Comparison of ENCODE assay signal across 33 cellular contexts in the genomic region with DNA sequence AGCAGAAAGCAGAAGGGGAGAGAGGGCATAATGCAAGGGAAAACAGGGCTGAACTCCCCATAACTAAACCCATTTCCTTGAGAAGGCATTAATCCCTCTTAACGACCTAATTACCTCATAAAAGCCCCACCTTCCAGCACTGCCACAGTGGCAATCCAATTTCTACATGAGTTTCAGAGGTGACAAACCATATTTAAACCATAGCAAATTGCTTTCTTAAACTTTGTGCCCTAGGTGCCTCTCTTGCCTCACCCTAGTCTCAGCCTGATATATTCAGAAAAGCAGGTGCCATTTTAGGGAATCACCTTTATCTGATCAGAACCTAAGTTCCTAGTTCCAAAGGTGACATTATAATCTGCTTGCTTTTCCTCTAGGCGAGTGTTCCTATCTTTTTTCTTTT. TPM values are rescaled to one million over a fixed set of nuclear protein-coding genes. Genes with fewer than 3 reads are reported as not detected.
"Had no signal": no experiment of that assay in that cellular context is flagged by ENCODE, and none has a peak within 500 bp of the region (broad histone marks: within the 10 kb centered on the region; RNA-seq: fewer than 3 reads in every experiment).

No MANE protein-coding gene starts in this region.

- H3K27me3 ChIP-seq: adrenal gland, body of pancreas, esophagus muscularis mucosa, foreskin keratinocyte, gastrocnemius medialis, heart left ventricle had no signal

- H3K4me3 ChIP-seq: adrenal gland, body of pancreas, esophagus muscularis mucosa, gastrocnemius medialis, heart left ventricle had no signal

- ATAC-seq: activated CD4-positive, alpha-beta T cell treated with anti-CD3 and anti-CD28 coated beads for 36 hours; activated CD8-positive, alpha-beta memory T cell treated with anti-CD3 and anti-CD28 coated beads, Interleukin-2, amount 10 ng/mL, durations not matched to agents 7 days and 5 days; activated CD8-positive, alpha-beta T cell treated with anti-CD3 and anti-CD28 coated beads, Interleukin-2, amount 10 ng/mL, durations not matched to agents 7 days and 5 days; activated naive CD8-positive, alpha-beta T cell treated with anti-CD3 and anti-CD28 coated beads, Interleukin-2, amount 50 U/mL, for 24 hours; body of pancreas; effector memory CD8-positive, alpha-beta T cell; foreskin keratinocyte; gastrocnemius medialis had no signal

- DNase-seq: activated CD4-positive, alpha-beta memory T cell treated with anti-CD3 and anti-CD28 coated beads for 36 hours; activated CD4-positive, alpha-beta T cell treated with anti-CD3 and anti-CD28 coated beads for 36 hours; activated CD4-positive, alpha-beta T cell treated with anti-CD3 and anti-CD28 coated beads, Interleukin-2, amount 10 ng/mL, durations not matched to agents 24 days and 14 days; activated CD4-positive, CD25-positive, alpha-beta regulatory T cell; activated CD4-positive, CD25-positive, alpha-beta regulatory T cell treated with anti-CD3 and anti-CD28 coated beads, Interleukin-2, amount 50 U/mL, for 72 hours; activated CD8-positive, alpha-beta memory T cell treated with anti-CD3 and anti-CD28 coated beads, Interleukin-2, amount 10 ng/mL, durations not matched to agents 7 days and 5 days; activated CD8-positive, alpha-beta memory T cell treated with anti-CD3 and anti-CD28 coated beads, Interleukin-2, amount 50 U/mL, for 4 hours; activated CD8-positive, alpha-beta T cell treated with anti-CD3 and anti-CD28 coated beads, Interleukin-2, amount 10 ng/mL, durations not matched to agents 7 days and 5 days; activated effector memory CD4-positive, alpha-beta T cell treated with anti-CD3 and anti-CD28 coated beads, Interleukin-2, amount 50 U/mL, for 16 hours; activated naive CD4-positive, alpha-beta T cell treated with anti-CD3 and anti-CD28 coated beads for 36 hours; activated naive CD8-positive, alpha-beta T cell treated with anti-CD3 and anti-CD28 coated beads for 36 hours; activated naive CD8-positive, alpha-beta T cell treated with anti-CD3 and anti-CD28 coated beads, Interleukin-2, amount 50 U/mL, for 24 hours; activated T-cell treated with anti-CD3 and anti-CD28 coated beads, Interleukin-2, amount 50 U/mL, for 1 hour; activated T-cell treated with anti-CD3 and anti-CD28 coated beads, Interleukin-2, amount 50 U/mL, for 48 hours; adrenal gland; amygdala; aorta; body of pancreas; cortex of kidney; effector CD4-positive, alpha-beta T cell; effector memory CD8-positive, alpha-beta T cell; erythroblast; gastrocnemius medialis; glutamatergic neuron; heart left ventricle; T-helper 2 cell had no signal

- H3K9me3 ChIP-seq: adrenal gland, body of pancreas, esophagus muscularis mucosa, gastrocnemius medialis had no signal

- H3K27ac ChIP-seq: adrenal gland, body of pancreas, esophagus muscularis mucosa, foreskin keratinocyte, gastrocnemius medialis had no signal

- H3K36me3 ChIP-seq: adrenal gland, esophagus muscularis mucosa, gastrocnemius medialis, heart left ventricle had no signal

- H3K4me1 ChIP-seq: adrenal gland, body of pancreas, esophagus muscularis mucosa, foreskin keratinocyte, gastrocnemius medialis had no signal

RNA-seq across cellular contexts. Expression of a gene that starts 48.9 kb away (rescaled TPM):
- total RNA-seq: activated CD4-positive, alpha-beta memory T cell treated with anti-CD3 and anti-CD28 coated beads for 36 hours; activated CD4-positive, alpha-beta T cell treated with anti-CD3 and anti-CD28 coated beads for 36 hours; activated CD4-positive, alpha-beta T cell treated with anti-CD3 and anti-CD28 coated beads, Interleukin-2, amount 10 ng/mL, durations not matched to agents 24 days and 14 days; activated CD8-positive, alpha-beta memory T cell treated with anti-CD3 and anti-CD28 coated beads for 36 hours; activated CD8-positive, alpha-beta memory T cell treated with anti-CD3 and anti-CD28 coated beads, Interleukin-2, amount 10 ng/mL, durations not matched to agents 7 days and 5 days; activated CD8-positive, alpha-beta T cell treated with anti-CD3 and anti-CD28 coated beads, Interleukin-2, amount 10 ng/mL, durations not matched to agents 7 days and 5 days; activated naive CD4-positive, alpha-beta T cell treated with anti-CD3 and anti-CD28 coated beads for 36 hours; activated naive CD8-positive, alpha-beta T cell treated with anti-CD3 and anti-CD28 coated beads for 36 hours; activated T-helper 1 cell treated with anti-CD3 and anti-CD28 coated beads, Interleukin-12 subunit alpha, Interleukin-12 subunit beta, Interleukin-2, Interleukin-4 antibody, amounts not matched to agents 30 ng/mL and 10 ng/mL and 1 ng/mL, durations not matched to agents 14 hours and 24 hours and 36 hours; activated T-helper 2 cell treated with anti-CD3 and anti-CD28 coated beads, Interferon-gamma antibody, Interleukin-2, Interleukin-4, amounts not matched to agents 10 μg/mL and 5 μg/mL and 100 μg/mL, durations not matched to agents 14 hours and 24 hours and 36 hours; chondrocyte; foreskin keratinocyte; gastrocnemius medialis; T-helper 1 cell treated with Interleukin-12 subunit alpha and Interleukin-12 subunit beta and Interleukin-4 antibody, amounts not matched to agents 30 ng/mL and 1 ng/mL, for 36 hours had no signal
- polyA plus RNA-seq: foreskin keratinocyte had no signal
